ENCODE assay signal across 3 cellular contexts in the genomic region with DNA sequence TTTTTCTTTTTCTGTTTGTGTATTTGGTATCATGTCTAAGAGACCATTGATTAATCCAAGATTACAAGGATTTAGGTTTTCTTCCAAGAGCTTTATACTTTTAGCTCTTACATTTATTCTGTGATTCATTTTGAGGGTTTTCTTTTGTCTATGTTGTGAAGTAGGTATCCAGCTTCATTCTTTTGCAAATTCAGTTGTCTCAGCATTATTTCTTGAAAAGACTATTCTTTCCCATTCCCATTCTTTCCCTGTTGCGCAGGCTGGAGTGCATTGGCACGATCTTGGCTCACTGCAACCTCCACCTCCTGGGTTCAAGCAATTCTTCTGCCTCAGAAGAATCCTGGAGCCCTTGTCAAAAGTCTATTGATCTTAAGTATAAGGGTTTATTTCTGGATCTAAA.
A peak's percentile ranks its signal among the peaks of the same experiment; 100 is the strongest.
TF ChIP-seq lines count a peak whose summit lies in the region.

No MANE protein-coding gene starts in this region.

TF ChIP-seq in HepG2, 621 proteins besides CTCF, POLR2A, EP300 and RAD21:
- no peak for TF ChIP-seq GATAD1 (CRISPR knock-in tag; IDR thresholded peaks at IDR 0.05)
- peak; percentile 30 to 34; a peak in 3 of 4 replicates for TF ChIP-seq MAFK (conservative IDR thresholded peaks at IDR 0.05 in 1 of 2, IDR thresholded peaks at IDR 0.05 in 1 of 2; ENCODE audit: low read length in 2 of 2)

TF ChIP-seq in A549, 52 proteins besides CTCF, POLR2A, EP300 and RAD21:
- TF ChIP-seq MAFK (IDR thresholded peaks at IDR 0.05; ENCODE audit: partially characterized antibody) (peak; percentile 7), RARB (CRISPR knock-in tag; IDR thresholded peaks at IDR 0.05) (no peak), CHD2 (IDR thresholded peaks at IDR 0.05; ENCODE audit: low read length, partially characterized antibody) (no peak), BHLHE40 (IDR thresholded peaks at IDR 0.05; ENCODE audit: low read depth, low read length) (no peak), ESRRA (IDR thresholded peaks at IDR 0.05; ENCODE audit: borderline replicate concordance, low read length) (no peak)
TF ChIP-seq in A549: peak in this region for 1.

TF ChIP-seq in K562, 482 proteins besides CTCF, POLR2A, EP300 and RAD21:
- TF ChIP-seq TAF1 (IDR thresholded peaks at IDR 0.05; ENCODE audit: control insufficient read depth, extremely low read depth, insufficient read depth, low read length, severe bottlenecking), result no peak
- peak; percentile 74 for TF ChIP-seq ZNF316 (IDR thresholded peaks at IDR 0.05)
- peak; percentile 55; the same call in 1 of the 2 replicates for TF ChIP-seq C11orf30 (IDR thresholded peaks at IDR 0.05; ENCODE audit: low read depth)
